In the genomic region with DNA sequence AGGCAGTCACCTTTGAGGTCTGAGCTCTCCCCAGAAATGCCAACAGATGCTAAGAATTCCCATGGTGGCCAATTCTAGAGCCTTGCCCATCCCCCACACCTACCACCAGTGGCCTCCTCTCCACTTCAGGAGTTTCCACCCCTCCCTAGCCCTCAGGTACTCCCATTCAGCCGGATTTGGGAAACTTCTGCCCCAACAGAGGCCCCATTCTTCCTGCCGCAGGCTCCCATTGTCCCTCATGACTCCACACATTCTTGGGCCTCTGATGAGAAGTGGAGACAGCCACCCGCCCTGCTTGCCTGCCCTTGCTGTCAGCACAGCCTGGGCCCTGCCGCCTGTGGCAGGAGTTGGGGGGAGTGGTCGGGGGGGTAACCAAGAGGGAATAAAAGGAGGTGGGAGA, we compare ENCODE assay signal across 17 cellular contexts. TPM values are rescaled to one million over a fixed set of nuclear protein-coding genes. Genes with fewer than 3 reads are reported as not detected.
A peak's percentile ranks its signal among the peaks of the same experiment; 100 is the strongest.
DNase-seq lines count a peak whose midpoint lies in the region; ATAC-seq and TF ChIP-seq lines count a peak whose summit lies in the region.
"Had no signal": no experiment of that assay in that cellular context is flagged by ENCODE, and none has a peak within 500 bp of the region (broad histone marks: within the 10 kb centered on the region; RNA-seq: fewer than 3 reads in every experiment).

No MANE protein-coding gene starts in this region.

- H3K36me3 ChIP-seq in iPS-18a (ENCODE audit: control insufficient read depth, low read depth, low read length): peaks cover 10% of the 10 kb centered on the region

- H3K79me2 ChIP-seq in H9 (ENCODE audit: insufficient read depth, low read length): no peaks in the 10 kb centered on the region

- H3K27ac Mint-ChIP-seq in H9: peak overlapping the region; percentile 90 to 97 (median 92)
- peak overlapping the region; percentile 28 for H3K27ac Mint-ChIP-seq in activated T-helper 17 cell treated with anti-CD3 and anti-CD28 coated beads, Interleukin-2, amount 50 U/mL, for 72 hours
- H3K27ac Mint-ChIP-seq: activated naive CD8-positive, alpha-beta T cell; CD8-positive, alpha-beta T cell had no signal

- H2AFZ ChIP-seq in H9 (ENCODE audit: low read length): no peak overlapping the region

- H3T11ph ChIP-seq in H9 (ENCODE audit: low read length): no peak overlapping the region

- DNase-seq in H9: peak; percentile 77
- peak; percentile 52 for DNase-seq in retina
- DNase-seq in medulla oblongata (ENCODE audit: extremely low spot score): no peak
- DNase-seq in NCI-H1694 treated with DMSO at 0.1 percent for 48 hours (lab: John Stamatoyannopoulos, UW): no peak
- DNase-seq: activated CD4-positive, CD25-positive, alpha-beta regulatory T cell; activated T-cell treated with anti-CD3 and anti-CD28 coated beads, Interleukin-2, amount 50 U/mL, for 4 hours; CD8-positive, alpha-beta T cell; mesenchymal stem cell; NCI-H1436; NCI-H774; T-helper 9 cell had no signal

- H4K8ac ChIP-seq in H9 (replicated peaks; ENCODE audit: insufficient read length, low read depth, low read length): no peak overlapping the region

- H3K4me1 Mint-ChIP-seq in H9: peaks cover 80 to 83% of the 10 kb centered on the region in 2 experiments
- H3K4me1 Mint-ChIP-seq in activated T-helper 17 cell treated with anti-CD3 and anti-CD28 coated beads, Interleukin-2, amount 50 U/mL, for 72 hours: peaks cover 5% of the 10 kb centered on the region

- H3K4me2 ChIP-seq in H9 (ENCODE audit: insufficient read depth, insufficient read length, low read length): peak overlapping the region; percentile 55

- H3K9me3 Mint-ChIP-seq in H9: no peaks in the 10 kb centered on the region
- H3K9me3 Mint-ChIP-seq in activated T-helper 17 cell treated with anti-CD3 and anti-CD28 coated beads, Interleukin-2, amount 50 U/mL, for 72 hours: no peaks in the 10 kb centered on the region
- H3K9me3 Mint-ChIP-seq: activated T-cell treated with anti-CD3 and anti-CD28 coated beads, Interleukin-2, amount 50 U/mL, for 4 hours; CD8-positive, alpha-beta T cell; natural killer cell treated with Interleukin-12 subunit alpha and Interleukin-12 subunit beta and Interleukin-15 and Interleukin-18, amount 100 ng/mL, for 72 hours had no signal

- H3K18ac ChIP-seq in H9 (ENCODE audit: insufficient read length, low read depth, low read length): no peak overlapping the region

- H3K56ac ChIP-seq in H9 (ENCODE audit: insufficient read length, low read depth, low read length): no peak overlapping the region

- H3K4ac ChIP-seq in H9 (ENCODE audit: low read depth, low read length): no peak overlapping the region

- H3K27me3 ChIP-seq in H9 (ENCODE audit: insufficient read depth, low read length) (no peaks in the 10 kb centered on the region; the same call in 1 of the 2 replicates), iPS-18a (ENCODE audit: control insufficient read depth, insufficient read depth, low read length) (no peaks in the 10 kb centered on the region)

- peaks cover 16% of the 10 kb centered on the region for H3K27me3 Mint-ChIP-seq in H9 (ENCODE audit: low read depth)
- peaks cover 42% of the 10 kb centered on the region for H3K27me3 Mint-ChIP-seq in activated T-helper 17 cell treated with anti-CD3 and anti-CD28 coated beads, Interleukin-2, amount 50 U/mL, for 72 hours

- H2BK12ac ChIP-seq in H9 (ENCODE audit: insufficient read length, low read depth, low read length): no peak overlapping the region

- no peak overlapping the region for H2AK5ac ChIP-seq in H9 (ENCODE audit: insufficient read length, low read length)

- WGBS in H9 (ENCODE audit: extremely low coverage, insufficient read length, low lambda C conversion rate): no CpG with 5 or more reads among the region's 5 CpGs

- no peak overlapping the region for H2BK120ac ChIP-seq in H9 (ENCODE audit: low read depth, low read length, poor library complexity, severe bottlenecking)

- H4K20me1 ChIP-seq in H9 (ENCODE audit: control insufficient read depth, insufficient read depth, insufficient read length): no peaks in the 10 kb centered on the region

- peak overlapping the region; percentile 47 for H3K4me3 ChIP-seq in iPS-18a (ENCODE audit: low read length)
- H3K4me3 ChIP-seq: SK-N-MC had no signal

- H3K14ac ChIP-seq in H9 (ENCODE audit: insufficient read depth, low read length): no peak overlapping the region

- H3K36me3 Mint-ChIP-seq in H9 (ENCODE audit: insufficient read depth in 1 of 3, low read depth in 3 of 3): peaks cover 10 to 34% (median 15%) of the 10 kb centered on the region in 3 experiments; a peak in 6 of 7 replicates
- no peaks in the 10 kb centered on the region for H3K36me3 Mint-ChIP-seq in activated T-helper 17 cell treated with anti-CD3 and anti-CD28 coated beads, Interleukin-2, amount 50 U/mL, for 72 hours (ENCODE audit: low read depth)
- H3K36me3 Mint-ChIP-seq: activated naive CD8-positive, alpha-beta T cell; CD8-positive, alpha-beta T cell; natural killer cell treated with Interleukin-12 subunit alpha and Interleukin-12 subunit beta and Interleukin-15 and Interleukin-18, amount 100 ng/mL, for 72 hours had no signal

- no peaks in the 10 kb centered on the region for H3K9me3 ChIP-seq in H9 (ENCODE audit: control insufficient read depth, low read depth, low read length)
- H3K9me3 ChIP-seq in iPS-18a (ENCODE audit: control insufficient read depth, low read depth, low read length): no peaks in the 10 kb centered on the region

- no peak overlapping the region for H3K23ac ChIP-seq in H9 (ENCODE audit: insufficient read length, low read depth, low read length)

- H3K79me1 ChIP-seq in H9 (ENCODE audit: insufficient read depth, low read depth, low read length, poor library complexity, severe bottlenecking): peaks cover 3% of the 10 kb centered on the region

- H3K9ac ChIP-seq in H9 (ENCODE audit: extremely low read depth, insufficient read length, low read length) (no peak overlapping the region), iPS-18a (ENCODE audit: low read length) (peak overlapping the region; percentile 51)

- H4K5ac ChIP-seq in H9 (ENCODE audit: insufficient read length, low read depth, low read length): no peak overlapping the region

- H3K27ac ChIP-seq in H9 (ENCODE audit: insufficient read length, low read depth, low read length): no peak overlapping the region
- H3K27ac ChIP-seq in iPS-18a (ENCODE audit: low read length): peak overlapping the region; percentile 64
- H3K27ac ChIP-seq: SK-N-MC had no signal

- peaks cover 31% of the 10 kb centered on the region for H3K4me1 ChIP-seq in H9 (ENCODE audit: insufficient read depth, low read length)
- peaks cover 77% of the 10 kb centered on the region for H3K4me1 ChIP-seq in iPS-18a (ENCODE audit: control insufficient read depth, low read depth, low read length)

- peaks cover 28% of the 10 kb centered on the region for H3K23me2 ChIP-seq in H9 (ENCODE audit: insufficient read length, low read depth, low read length, poor library complexity, severe bottlenecking)

- no peak overlapping the region for H4K91ac ChIP-seq in H9 (ENCODE audit: insufficient read length, low read depth, low read length)

- H2BK20ac ChIP-seq in H9 (ENCODE audit: low read depth, low read length, poor library complexity, severe bottlenecking): no peak overlapping the region

- no peak for TF ChIP-seq CTCF in H9 (conservative IDR thresholded peaks at IDR 0.05)

- H2BK15ac ChIP-seq in H9 (ENCODE audit: low read depth, low read length): no peak overlapping the region

- ATAC-seq in activated T-helper 17 cell treated with anti-CD3 and anti-CD28 coated beads, Interleukin-2, amount 50 U/mL, for 72 hours (replicated peaks): no peak
- no peak for ATAC-seq in GM19328 (IDR thresholded peaks at IDR 0.05; ENCODE audit: unreplicated experiment)
- ATAC-seq: activated T-cell treated with anti-CD3 and anti-CD28 coated beads, Interleukin-2, amount 50 U/mL, for 4 hours; CD8-positive, alpha-beta T cell; natural killer cell treated with Interleukin-12 subunit alpha and Interleukin-12 subunit beta and Interleukin-15 and Interleukin-18, amount 100 ng/mL, for 72 hours had no signal

- no peak overlapping the region for H2BK5ac ChIP-seq in H9 (ENCODE audit: insufficient read length, low read length)

- H3K4me3 Mint-ChIP-seq in H9: peak overlapping the region; percentile 71 to 80
- H3K4me3 Mint-ChIP-seq in activated T-helper 17 cell treated with anti-CD3 and anti-CD28 coated beads, Interleukin-2, amount 50 U/mL, for 72 hours: no peak overlapping the region
- H3K4me3 Mint-ChIP-seq: activated naive CD8-positive, alpha-beta T cell; activated T-cell treated with anti-CD3 and anti-CD28 coated beads, Interleukin-2, amount 50 U/mL, for 4 hours; CD8-positive, alpha-beta T cell; natural killer cell treated with Interleukin-12 subunit alpha and Interleukin-12 subunit beta and Interleukin-15 and Interleukin-18, amount 100 ng/mL, for 72 hours had no signal

RNA-seq across cellular contexts. Expression of gene BLACAT1, which starts 4.6 kb away (rescaled TPM):
- total RNA-seq in H9 (2021): 3.8 and 4.0 TPM in 2 replicates
- total RNA-seq in activated T-helper 17 cell treated with anti-CD3 and anti-CD28 coated beads, Interleukin-2, amount 50 U/mL, for 72 hours: under 1 TPM; 0.61 to 0.95 TPM
- total RNA-seq: CD8-positive, alpha-beta T cell; natural killer cell treated with Interleukin-12 subunit alpha and Interleukin-12 subunit beta and Interleukin-15 and Interleukin-18, amount 100 ng/mL, for 72 hours had no signal

RNA-seq across cellular contexts. Expression of gene LEMD1, which starts 29.3 kb away (rescaled TPM):
- total RNA-seq in H9 (2021): 11.8 and 11.9 TPM in 2 replicates
- total RNA-seq in activated T-helper 17 cell treated with anti-CD3 and anti-CD28 coated beads, Interleukin-2, amount 50 U/mL, for 72 hours: 1 to 10 TPM in 1 of 2 donors, under 1 TPM in 1; 0.61 to 1.1 TPM
- total RNA-seq: CD8-positive, alpha-beta T cell; natural killer cell treated with Interleukin-12 subunit alpha and Interleukin-12 subunit beta and Interleukin-15 and Interleukin-18, amount 100 ng/mL, for 72 hours had no signal

RNA-seq across cellular contexts. Expression of gene CDK18, which starts 53.3 kb away (rescaled TPM):
- total RNA-seq in H9 (2021): 34.6 and 38.5 TPM in 2 replicates
- 1 to 10 TPM in 1 of 2 donors, under 1 TPM in 1; 0.91 to 3.0 TPM for total RNA-seq in activated T-helper 17 cell treated with anti-CD3 and anti-CD28 coated beads, Interleukin-2, amount 50 U/mL, for 72 hours

Comparison
In these comparisons a context has a peak if more than half of its experiments do, and no peak if none do; other contexts are left out.
1. DNase-seq: peak in H9 (single experiment) and retina (single experiment); none in medulla oblongata (single experiment) and NCI-H1694 treated with DMSO at 0.1 percent for 48 hours (single experiment).